ENCODE assay signal across 1 cellular context in the genomic region with DNA sequence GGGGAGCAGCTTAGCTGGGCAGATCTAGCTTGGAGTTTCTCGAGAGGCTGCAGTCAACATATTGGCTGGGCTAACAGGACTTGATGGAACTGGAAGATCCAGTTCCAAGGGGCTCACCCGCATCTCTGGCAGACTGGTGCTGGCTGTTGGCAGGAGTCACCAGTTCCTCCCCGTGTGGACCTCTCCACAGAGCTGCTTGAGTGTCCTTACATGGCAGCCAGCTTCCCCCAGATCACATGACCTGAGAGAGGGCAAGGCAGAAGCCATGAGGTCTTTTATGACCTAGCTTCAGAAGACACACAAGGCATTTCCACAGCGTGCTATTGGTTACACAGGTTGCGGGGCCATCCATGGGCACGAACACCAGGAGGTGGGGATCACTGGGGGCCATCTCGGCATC.
TF ChIP-seq lines count a peak whose summit lies in the region.

No MANE protein-coding gene starts in this region.

TF ChIP-seq in HEK293, 187 proteins besides CTCF, POLR2A, EP300 and RAD21 (continued from another document):
- TF ChIP-seq, protein P1, sequence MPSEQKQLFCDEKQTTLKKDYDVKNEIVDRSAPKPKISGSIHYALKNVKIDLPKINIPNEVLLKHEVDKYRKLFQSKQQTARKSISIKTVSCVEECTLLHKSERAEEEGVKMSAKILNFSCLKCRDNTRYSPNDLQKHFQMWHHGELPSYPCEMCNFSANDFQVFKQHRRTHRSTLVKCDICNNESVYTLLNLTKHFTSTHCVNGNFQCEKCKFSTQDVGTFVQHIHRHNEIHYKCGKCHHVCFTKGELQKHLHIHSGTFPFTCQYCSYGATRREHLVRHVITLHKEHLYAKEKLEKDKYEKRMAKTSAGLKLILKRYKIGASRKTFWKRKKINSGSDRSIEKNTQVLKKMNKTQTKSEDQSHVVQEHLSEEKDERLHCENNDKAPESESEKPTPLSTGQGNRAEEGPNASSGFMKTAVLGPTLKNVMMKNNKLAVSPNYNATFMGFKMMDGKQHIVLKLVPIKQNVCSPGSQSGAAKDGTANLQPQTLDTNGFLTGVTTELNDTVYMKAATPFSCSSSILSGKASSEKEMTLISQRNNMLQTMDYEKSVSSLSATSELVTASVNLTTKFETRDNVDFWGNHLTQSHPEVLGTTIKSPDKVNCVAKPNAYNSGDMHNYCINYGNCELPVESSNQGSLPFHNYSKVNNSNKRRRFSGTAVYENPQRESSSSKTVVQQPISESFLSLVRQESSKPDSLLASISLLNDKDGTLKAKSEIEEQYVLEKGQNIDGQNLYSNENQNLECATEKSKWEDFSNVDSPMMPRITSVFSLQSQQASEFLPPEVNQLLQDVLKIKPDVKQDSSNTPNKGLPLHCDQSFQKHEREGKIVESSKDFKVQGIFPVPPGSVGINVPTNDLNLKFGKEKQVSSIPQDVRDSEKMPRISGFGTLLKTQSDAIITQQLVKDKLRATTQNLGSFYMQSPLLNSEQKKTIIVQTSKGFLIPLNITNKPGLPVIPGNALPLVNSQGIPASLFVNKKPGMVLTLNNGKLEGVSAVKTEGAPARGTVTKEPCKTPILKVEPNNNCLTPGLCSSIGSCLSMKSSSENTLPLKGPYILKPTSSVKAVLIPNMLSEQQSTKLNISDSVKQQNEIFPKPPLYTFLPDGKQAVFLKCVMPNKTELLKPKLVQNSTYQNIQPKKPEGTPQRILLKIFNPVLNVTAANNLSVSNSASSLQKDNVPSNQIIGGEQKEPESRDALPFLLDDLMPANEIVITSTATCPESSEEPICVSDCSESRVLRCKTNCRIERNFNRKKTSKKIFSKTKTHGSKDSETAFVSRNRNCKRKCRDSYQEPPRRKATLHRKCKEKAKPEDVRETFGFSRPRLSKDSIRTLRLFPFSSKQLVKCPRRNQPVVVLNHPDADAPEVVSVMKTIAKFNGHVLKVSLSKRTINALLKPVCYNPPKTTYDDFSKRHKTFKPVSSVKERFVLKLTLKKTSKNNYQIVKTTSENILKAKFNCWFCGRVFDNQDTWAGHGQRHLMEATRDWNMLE (tag by site-specific recombination; conservative IDR thresholded peaks at IDR 0.05; ENCODE audit: low read depth) = no peak
